In the genomic region with DNA sequence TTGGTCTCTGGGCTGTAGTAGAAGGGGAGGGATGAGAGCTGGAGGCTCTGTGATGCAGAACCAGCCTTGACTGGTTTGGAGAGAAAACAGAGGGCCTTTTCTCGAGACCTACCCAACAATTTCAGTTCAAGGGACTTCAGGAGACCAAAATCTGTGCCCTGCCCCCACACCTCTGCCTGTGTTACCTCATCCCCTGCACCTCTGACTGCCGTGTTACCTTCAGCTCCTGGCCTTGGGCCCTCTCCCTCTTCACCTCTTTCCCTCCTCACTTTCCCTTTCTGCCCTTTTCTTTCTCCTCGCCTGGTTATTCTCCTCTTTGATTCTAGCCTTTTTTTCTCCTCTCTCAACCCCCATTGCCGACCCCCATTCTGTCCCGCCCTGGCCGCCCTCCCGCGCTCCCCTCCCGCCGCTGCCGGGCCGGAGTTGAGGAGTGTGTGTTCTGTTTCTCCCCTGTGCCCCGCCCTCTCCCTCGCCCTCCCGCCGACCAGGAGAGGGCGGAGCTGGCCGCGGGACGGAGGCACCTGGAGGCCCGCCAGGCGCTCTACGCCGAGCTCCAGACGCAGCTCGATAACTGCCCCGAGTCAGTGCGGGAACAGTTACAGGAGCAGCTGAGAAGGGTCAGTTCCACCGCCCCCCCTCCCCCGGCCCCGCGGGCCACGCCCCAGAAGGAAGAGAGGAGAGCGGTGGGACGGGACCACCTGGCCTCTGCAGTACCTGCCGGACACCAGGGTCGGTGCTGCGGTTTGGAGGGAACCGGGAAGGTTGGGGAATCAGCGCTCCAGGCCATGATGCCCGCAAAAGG, we compare ENCODE assay signal across 8 cellular contexts. TPM values are rescaled to one million over a fixed set of nuclear protein-coding genes. Genes with fewer than 3 reads are reported as not detected.
DNase-seq lines count a peak whose midpoint lies in the region; ATAC-seq, FAIRE-seq and TF ChIP-seq lines count a peak whose summit lies in the region.

No MANE protein-coding gene starts in this region.

- H3K9me3 ChIP-seq in CD8-positive, alpha-beta T cell (ENCODE audit: low read length): no peaks in the 10 kb centered on the region
- H3K9me3 ChIP-seq in PC-9 (ENCODE audit: insufficient read depth, low read depth): no peaks in the 10 kb centered on the region

- H3K27ac ChIP-seq in CD8-positive, alpha-beta T cell (ENCODE audit: low read depth, low read length): no peak overlapping the region
- H3K27ac ChIP-seq in temporal lobe (ENCODE audit: low read depth, low read length) (peak overlapping the region; percentile 67), PC-9 (no peak overlapping the region)

- H3K4me1 Mint-ChIP-seq in CD8-positive, alpha-beta T cell (ENCODE audit: low read depth): peaks cover 4% of the 10 kb centered on the region

- FAIRE-seq in bronchial epithelial cell (lab: Jason Lieb, UNC): no peak

- peak; percentile 72 for ATAC-seq in CD8-positive, alpha-beta T cell
- ATAC-seq in HG03135 (IDR thresholded peaks at IDR 0.05; ENCODE audit: unreplicated experiment): no peak

- no peak overlapping the region for H3K4me2 ChIP-seq in PC-9

- no peak overlapping the region for H3K27ac Mint-ChIP-seq in CD8-positive, alpha-beta T cell

- no peak for TF ChIP-seq CTCF in CD8-positive, alpha-beta T cell (IDR thresholded peaks at IDR 0.05)
- peak; percentile 20 for TF ChIP-seq CTCF in bronchial epithelial cell (IDR thresholded peaks at IDR 0.05; ENCODE audit: insufficient read depth, low read length, severe bottlenecking)
- no peak for TF ChIP-seq CTCF in PC-9 (conservative IDR thresholded peaks at IDR 0.05)

- peak overlapping the region; percentile 11 for H3K4me3 Mint-ChIP-seq in CD8-positive, alpha-beta T cell

- H3F3A ChIP-seq in PC-9 (ENCODE audit: insufficient read depth, low read depth): no peaks in the 10 kb centered on the region; the same call in 1 of the 2 replicates

- H4K20me1 ChIP-seq in PC-9 (ENCODE audit: insufficient read depth): no peaks in the 10 kb centered on the region

- H3K9me3 Mint-ChIP-seq in CD8-positive, alpha-beta T cell: no peaks in the 10 kb centered on the region

- no peaks in the 10 kb centered on the region for H3K27me3 Mint-ChIP-seq in CD8-positive, alpha-beta T cell (ENCODE audit: low read depth)

- H3K79me2 ChIP-seq in PC-9 (ENCODE audit: low read depth): no peaks in the 10 kb centered on the region

- BruUV-seq in PC-9 (replicated peaks; lab: Mats Ljungman, UMichigan): no TSS peak

- no peaks in the 10 kb centered on the region for H3K4me1 ChIP-seq in CD8-positive, alpha-beta T cell (ENCODE audit: insufficient read depth, low read length)
- 0 out of 2 replicates have a peak, but pooled peaks cover 4% of the 10 kb centered on the region for H3K4me1 ChIP-seq in PC-9 (replicated peaks; ENCODE audit: insufficient read depth)

- CTCF ChIA-PET in CD8-positive, alpha-beta T cell (lab: Charles Lee): interaction anchor here (1.6 kb wide), 1 partner anchor 28 kb away, joined by 3 read pairs; no protein-coding TSS in a partner anchor
- CTCF ChIA-PET in PC-9 (lab: Charles Lee): interaction anchor here (0.6 kb wide), 1 partner anchor 27 kb away, joined by 3 read pairs; a partner anchor contains a TSS

- POLR2A ChIA-PET in CD8-positive, alpha-beta T cell (lab: Charles Lee): no interaction called here
- POLR2A ChIA-PET in PC-9 (lab: Charles Lee; ENCODE audit: unreplicated experiment): interaction anchor here (0.6 kb wide), 1 partner anchor 12 kb away, joined by 11 read pairs; no protein-coding TSS in a partner anchor

- no peaks in the 10 kb centered on the region for H3K9me2 ChIP-seq in PC-9 (ENCODE audit: insufficient read depth)

- no peaks in the 10 kb centered on the region for H3K36me3 ChIP-seq in CD8-positive, alpha-beta T cell (ENCODE audit: insufficient read depth, low read length)
- H3K36me3 ChIP-seq in bronchial epithelial cell (ENCODE audit: control insufficient read depth, insufficient read depth, low read length) (peaks cover 9% of the 10 kb centered on the region), PC-9 (ENCODE audit: low read depth) (no peaks in the 10 kb centered on the region; the same call in 1 of the 2 replicates)

- H2AFZ ChIP-seq in PC-9: no peak overlapping the region

- H3K4me3 ChIP-seq in CD8-positive, alpha-beta T cell (ENCODE audit: low read depth, low read length): no peak overlapping the region
- H3K4me3 ChIP-seq in bronchial epithelial cell (ENCODE audit: low read depth, low read length): peak overlapping the region; percentile 12
- no peak overlapping the region for H3K4me3 ChIP-seq in PC-9

- no peaks in the 10 kb centered on the region for H3K36me3 Mint-ChIP-seq in CD8-positive, alpha-beta T cell

- DNase-seq in CD8-positive, alpha-beta T cell: peak in 1 of 7 experiments; percentile 16
- peak; percentile 84 to 86 for DNase-seq in NCI-H2081 (lab: John Stamatoyannopoulos, UW)
- peak; percentile 47 for DNase-seq in bronchial epithelial cell (ENCODE audit: low read depth)
- DNase-seq in islet precursor cell: peak; percentile 91
- no peak for DNase-seq in NK-92 (lab: John Stamatoyannopoulos, UW; ENCODE audit: unreplicated experiment)
- DNase-seq in PC-9: no peak

- intact Hi-C loops in CD8-positive, alpha-beta T cell (cut with DNase I, micrococcal nuclease): no loop called here
- intact Hi-C loops in PC-9 (cut with micrococcal nuclease; ENCODE audit: unreplicated experiment): no loop called here

- no peaks in the 10 kb centered on the region for H3K27me3 ChIP-seq in CD8-positive, alpha-beta T cell (ENCODE audit: insufficient read depth, low read length)
- H3K27me3 ChIP-seq in bronchial epithelial cell (ENCODE audit: control insufficient read depth, insufficient read depth, low read length) (no peaks in the 10 kb centered on the region), PC-9 (ENCODE audit: insufficient read depth, low read depth) (no peaks in the 10 kb centered on the region)

RNA-seq across cellular contexts. Expression of a gene that starts 27.2 kb away (rescaled TPM):
- total RNA-seq in CD8-positive, alpha-beta T cell: 1 to 10 TPM; 4.3 to 5.9 TPM
- total RNA-seq in bronchial epithelial cell: 13.3 and 22.6 TPM in 2 replicates
- 57.0 TPM for total RNA-seq in temporal lobe
- total RNA-seq in PC-9 (2021): 122 and 125 TPM in 2 replicates

RNA-seq across cellular contexts. Expression of a gene that starts 44.8 kb away (rescaled TPM):
- not detected for total RNA-seq in CD8-positive, alpha-beta T cell
- total RNA-seq in bronchial epithelial cell: not detected in 2 replicates
- total RNA-seq in temporal lobe: not detected
- not detected in 2 replicates for total RNA-seq in PC-9 (2021)

Comparison
In these comparisons a context has a peak if more than half of its experiments do, and no peak if none do; other contexts are left out.
1. DNase-seq: peak in NCI-H2081 (2 of 2), bronchial epithelial cell (single experiment) and islet precursor cell (single experiment); none in NK-92 (single experiment) and PC-9 (0 of 2).